ENCODE assay signal across 7 cellular contexts in the genomic region with DNA sequence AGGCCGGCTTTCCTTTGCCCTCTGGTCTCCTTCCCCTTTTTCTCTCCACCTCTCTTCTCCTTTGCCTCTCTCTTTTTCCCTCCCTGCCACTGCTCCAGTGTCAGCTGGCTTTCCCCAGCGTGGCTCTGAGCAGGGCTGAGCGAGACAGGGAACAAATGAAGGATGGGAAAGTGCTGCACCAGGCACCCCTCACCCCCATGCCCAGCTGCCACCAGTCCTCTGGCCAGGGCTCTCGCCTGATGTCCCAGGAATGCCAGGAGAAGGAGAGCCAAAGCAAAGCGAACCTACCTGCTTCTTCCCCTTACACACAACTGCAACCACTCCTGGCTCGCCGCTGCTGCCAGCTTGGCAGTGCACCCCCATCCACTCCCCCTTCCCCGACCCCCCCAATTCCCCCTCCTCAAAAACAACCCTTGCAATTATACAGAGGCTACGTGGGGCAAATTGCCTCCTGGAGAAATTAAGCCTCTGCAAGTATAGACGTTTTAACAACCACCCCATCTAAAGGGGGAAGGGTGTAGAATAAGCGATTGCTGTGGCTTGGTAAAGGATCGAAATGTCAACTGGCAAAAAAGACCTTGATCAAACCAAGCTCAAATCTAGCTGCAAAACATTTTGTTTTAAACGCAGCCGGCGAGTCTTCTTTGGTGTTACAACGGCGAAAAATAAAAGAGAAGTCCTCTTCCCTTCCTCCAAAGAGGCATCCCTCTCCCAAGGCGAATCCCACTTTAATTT. TPM values are rescaled to one million over a fixed set of nuclear protein-coding genes. Genes with fewer than 3 reads are reported as not detected.
DNase-seq lines count a peak whose midpoint lies in the region; TF ChIP-seq lines count a peak whose summit lies in the region.

No MANE protein-coding gene starts in this region.

- DNase-seq in NCI-H345 treated with DMSO at 0.1 percent for 48 hours (lab: John Stamatoyannopoulos, UW; ENCODE audit: unreplicated experiment) (peak; percentile 22), trophoblast cell (no peak), 8988T (no peak)
- no peak for DNase-seq in stimulated activated CD4-positive, alpha-beta T cell treated with anti-CD3 and anti-CD28 coated beads, Interleukin-4, amount 100 ng/mL, for 1 hour
- DNase-seq in activated CD4-positive, CD25-positive, alpha-beta regulatory T cell treated with anti-CD3 and anti-CD28 coated beads, Interleukin-2, amount 50 U/mL, for 72 hours: no peak

- H2BK5ac ChIP-seq in trophoblast cell (ENCODE audit: low read depth, low read length, poor library complexity): peak overlapping the region; percentile 18

- peak overlapping the region; percentile 61 for H2BK120ac ChIP-seq in trophoblast cell (ENCODE audit: insufficient read depth, low read length, poor library complexity)

- H3K23ac ChIP-seq in trophoblast cell (ENCODE audit: low read length): no peak overlapping the region

- H3K27ac ChIP-seq in duodenal mucosa (ENCODE audit: low read depth, low read length) (no peak overlapping the region), trophoblast cell (ENCODE audit: low read depth, low read length) (peak overlapping the region; percentile 68)

- peaks cover 2% of the 10 kb centered on the region for H3K79me2 ChIP-seq in trophoblast cell (ENCODE audit: control insufficient read depth, insufficient read depth, low read length, poor library complexity)

- H3K4me1 ChIP-seq in duodenal mucosa (ENCODE audit: control insufficient read depth in 1 of 2, insufficient read depth in 2 of 2, low read length in 2 of 2): peaks cover 0 to 24% of the 10 kb centered on the region in 2 donors
- peaks cover 22 to 26% of the 10 kb centered on the region in 2 experiments for H3K4me1 ChIP-seq in trophoblast cell (ENCODE audit: control insufficient read depth in 1 of 2, insufficient read depth in 2 of 2, low read length in 2 of 2)

- H3K9ac ChIP-seq in duodenal mucosa (ENCODE audit: low read depth in 1 of 2, low read length in 2 of 2): peak overlapping the region; percentile 49 to 63
- no peak overlapping the region for H3K9ac ChIP-seq in trophoblast cell (ENCODE audit: low read length)

- H3K18ac ChIP-seq in trophoblast cell (ENCODE audit: low read length): peak overlapping the region; percentile 49

- peak overlapping the region; percentile 32 for H2AK5ac ChIP-seq in trophoblast cell (ENCODE audit: low read length)

- no peaks in the 10 kb centered on the region for H3K9me3 ChIP-seq in duodenal mucosa (ENCODE audit: control insufficient read depth in 1 of 2, low read length in 2 of 2)
- H3K9me3 ChIP-seq in trophoblast cell (ENCODE audit: insufficient read depth, low read depth, low read length): no peaks in the 10 kb centered on the region

- no peak for TF ChIP-seq CTCF in GM12875 (IDR thresholded peaks at IDR 0.05; ENCODE audit: borderline replicate concordance, insufficient read depth, low read depth, low read length)

- H4K8ac ChIP-seq in trophoblast cell (ENCODE audit: low read depth, low read length): no peak overlapping the region

- H4K91ac ChIP-seq in trophoblast cell (ENCODE audit: low read depth, low read length): peak overlapping the region; percentile 60

- H3K79me1 ChIP-seq in trophoblast cell (ENCODE audit: low read length): peaks cover 11% of the 10 kb centered on the region

- WGBS in trophoblast cell (ENCODE audit: extremely low coverage, insufficient coverage, insufficient read length): no CpG with 5 or more reads among the region's 18 CpGs

- H3K36me3 ChIP-seq in duodenal mucosa (ENCODE audit: control insufficient read depth in 1 of 2, insufficient read depth in 2 of 2, low read length in 2 of 2) (no peaks in the 10 kb centered on the region), trophoblast cell (ENCODE audit: control insufficient read depth in 1 of 2, insufficient read depth in 2 of 2, low read length in 2 of 2) (no peaks in the 10 kb centered on the region)

- no peak overlapping the region for H4K12ac ChIP-seq in trophoblast cell (ENCODE audit: low read depth, low read length)

- H3K14ac ChIP-seq in trophoblast cell (ENCODE audit: low read length): peak overlapping the region; percentile 5

- H3K4me3 ChIP-seq in GM12875 (ENCODE audit: low read depth, low read length): peak overlapping the region; percentile 23
- peak overlapping the region; percentile 50 to 67 for H3K4me3 ChIP-seq in duodenal mucosa (ENCODE audit: low read depth in 1 of 2, low read length in 2 of 2)
- H3K4me3 ChIP-seq in trophoblast cell (ENCODE audit: low read depth, low read length): peak overlapping the region; percentile 3

- peak overlapping the region; percentile 25 for H2BK12ac ChIP-seq in trophoblast cell (ENCODE audit: low read length)

- no peak overlapping the region for H2AFZ ChIP-seq in trophoblast cell (ENCODE audit: insufficient read depth, low read length, poor library complexity)

- H3K4ac ChIP-seq in trophoblast cell (ENCODE audit: low read depth, low read length): no peak overlapping the region

- peak overlapping the region; percentile 98 for H3K4me2 ChIP-seq in trophoblast cell (ENCODE audit: low read length)

- H3K27me3 ChIP-seq in duodenal mucosa (ENCODE audit: control insufficient read depth in 1 of 2, insufficient read depth in 2 of 2, low read length in 2 of 2): peaks cover 0 to 4% of the 10 kb centered on the region in 2 donors
- peaks cover 9% of the 10 kb centered on the region for H3K27me3 ChIP-seq in trophoblast cell (ENCODE audit: insufficient read depth, low read length)

RNA-seq across cellular contexts. Expression of gene BCL11B, which starts 3.1 kb away (rescaled TPM):
- polyA plus RNA-seq in trophoblast cell (2013): 1.0 and 1.1 TPM in 2 replicates

Comparison
In these comparisons a context has a peak if more than half of its experiments do, and no peak if none do; other contexts are left out.
1. H3K4me3 ChIP-seq: peak in every context shown above with its lines; median percentile 58 in duodenal mucosa; 23 in GM12875; 3 in trophoblast cell.